ENCODE assay signal across 8 cellular contexts in the genomic region with DNA sequence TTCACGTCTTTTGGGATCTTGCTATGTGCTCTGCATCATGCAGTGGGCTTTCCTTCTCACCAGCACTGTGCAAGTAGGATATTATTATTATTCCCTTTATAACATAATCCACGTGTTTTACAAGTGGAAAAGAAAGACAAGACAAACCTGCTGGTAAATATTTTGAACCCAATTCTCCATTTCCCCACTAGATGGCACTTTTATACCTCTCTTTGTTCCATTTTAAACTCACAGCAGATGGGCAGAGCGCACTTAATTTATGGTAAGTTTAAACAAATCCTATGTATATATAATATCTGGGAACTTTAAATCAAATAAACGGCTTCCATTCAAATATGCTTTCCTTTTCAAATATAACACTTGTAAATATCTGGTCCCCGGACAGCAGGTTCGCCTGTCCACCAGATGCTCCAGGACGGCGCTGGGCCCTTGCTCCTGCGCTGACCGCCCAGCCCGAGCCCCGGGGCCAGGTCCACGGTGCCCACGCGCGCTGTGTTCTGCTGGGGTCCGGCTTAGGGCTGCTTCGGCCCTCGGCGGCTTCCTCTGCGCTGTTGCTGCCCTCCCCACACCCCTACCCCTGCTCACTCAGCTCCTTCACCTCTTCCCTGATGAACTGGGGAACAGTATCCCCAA. TPM values are rescaled to one million over a fixed set of nuclear protein-coding genes. Genes with fewer than 3 reads are reported as not detected.
DNase-seq lines count a peak whose midpoint lies in the region; ATAC-seq, FAIRE-seq and TF ChIP-seq lines count a peak whose summit lies in the region.

No MANE protein-coding gene starts in this region.

- H3K27me3 Mint-ChIP-seq in stimulated activated memory B cell treated with anti-CD40 and anti-IgM and Interleukin-4, amounts not matched to agents 10 μg/mL and 1 μg/mL and 100 μg/mL, for 72 hours = peaks cover 35% of the 10 kb centered on the region

- peaks cover 3% of the 10 kb centered on the region for H3K27me3 ChIP-seq in vagina

- in situ Hi-C loops in astrocyte of the spinal cord (cut with HindIII; ENCODE audit: low sequenced_read_pairs) = no loop called here

- peaks cover 0 to 3% of the 10 kb centered on the region in 2 donors for H3K4me1 ChIP-seq in kidney (ENCODE audit: control insufficient read depth in 1 of 2, insufficient read depth in 1 of 2, low read depth in 1 of 2, low read length in 2 of 2)
- H3K4me1 ChIP-seq in vagina = no peaks in the 10 kb centered on the region

- intact Hi-C loops in kidney (cut with DNase I) (loop anchor here (5.0 kb wide), 1 partner anchor 290 kb away; no protein-coding TSS in a partner anchor), vagina (cut with DNase I) (loop anchor here (10.0 kb wide), 1 partner anchor 288 kb away; no protein-coding TSS in a partner anchor)

- peaks cover 3% of the 10 kb centered on the region for H3K9me3 Mint-ChIP-seq in stimulated activated memory B cell treated with anti-CD40 and anti-IgM and Interleukin-4, amounts not matched to agents 10 μg/mL and 1 μg/mL and 100 μg/mL, for 72 hours

- no peak overlapping the region for H3K27ac Mint-ChIP-seq in stimulated activated memory B cell treated with anti-CD40 and anti-IgM and Interleukin-4, amounts not matched to agents 10 μg/mL and 1 μg/mL and 100 μg/mL, for 72 hours

- H3K4me3 ChIP-seq in AG09309 (ENCODE audit: control insufficient read depth, low read depth, low read length) (no peak overlapping the region), astrocyte of the spinal cord (ENCODE audit: low read depth, low read length) (no peak overlapping the region), kidney (ENCODE audit: low read length in 2 of 2) (no peak overlapping the region), vagina (no peak overlapping the region)

- no peak overlapping the region for H3K4me3 Mint-ChIP-seq in stimulated activated memory B cell treated with anti-CD40 and anti-IgM and Interleukin-4, amounts not matched to agents 10 μg/mL and 1 μg/mL and 100 μg/mL, for 72 hours

- no peaks in the 10 kb centered on the region for H3K36me3 Mint-ChIP-seq in stimulated activated memory B cell treated with anti-CD40 and anti-IgM and Interleukin-4, amounts not matched to agents 10 μg/mL and 1 μg/mL and 100 μg/mL, for 72 hours

- H3K9me3 ChIP-seq in kidney (ENCODE audit: control insufficient read depth in 1 of 2, low read length in 2 of 2) = no peaks in the 10 kb centered on the region
- H3K9me3 ChIP-seq in vagina = no peaks in the 10 kb centered on the region

- no peak for ATAC-seq in HG02870 (IDR thresholded peaks at IDR 0.05; ENCODE audit: unreplicated experiment)
- ATAC-seq in stimulated activated memory B cell treated with anti-CD40 and anti-IgM and Interleukin-4, amounts not matched to agents 10 μg/mL and 1 μg/mL and 100 μg/mL, for 72 hours = no peak

- H3K4me1 Mint-ChIP-seq in stimulated activated memory B cell treated with anti-CD40 and anti-IgM and Interleukin-4, amounts not matched to agents 10 μg/mL and 1 μg/mL and 100 μg/mL, for 72 hours = no peaks in the 10 kb centered on the region

- H3K27ac ChIP-seq in kidney (ENCODE audit: low read depth in 2 of 2, low read length in 2 of 2) = no peak overlapping the region
- H3K27ac ChIP-seq in vagina = no peak overlapping the region

- FAIRE-seq in kidney (lab: Jason Lieb, UNC) = peak; percentile 95

- H3K9ac ChIP-seq in kidney (ENCODE audit: low read length in 2 of 2) = no peak overlapping the region

- DNase-seq in AG09309 (ENCODE audit: low read depth) (peak; percentile 34), NCI-H146 (lab: John Stamatoyannopoulos, UW) (peak; percentile 2), astrocyte of the spinal cord (ENCODE audit: low read depth, low spot score) (peak; percentile 74), kidney (no peak), vagina (ENCODE audit: extremely low spot score in 2 of 2) (no peak)

- TF ChIP-seq CTCF in AG09309 (IDR thresholded peaks at IDR 0.05; ENCODE audit: control insufficient read depth, insufficient read depth, low read depth, low read length, missing control alignments) = peak; percentile 57
- TF ChIP-seq CTCF in GM12873 (IDR thresholded peaks at IDR 0.05; ENCODE audit: insufficient read depth, low read depth, low read length, missing control alignments) = peak; percentile 59
- TF ChIP-seq CTCF in astrocyte of the spinal cord (IDR thresholded peaks at IDR 0.05; ENCODE audit: low read depth, low read length) = peak; percentile 57
- peak; percentile 48 for TF ChIP-seq CTCF in kidney (IDR thresholded peaks at IDR 0.05; ENCODE audit: borderline replicate concordance, extremely low read depth, insufficient read depth)
- peak in 2 of 3 experiments; percentile 36 to 47 for TF ChIP-seq CTCF in vagina (IDR thresholded peaks at IDR 0.05)

- TF ChIP-seq POLR2A in vagina (IDR thresholded peaks at IDR 0.05) = no peak

- H3K36me3 ChIP-seq in kidney (ENCODE audit: control insufficient read depth in 1 of 2, insufficient read depth in 2 of 2, low read length in 2 of 2) (no peaks in the 10 kb centered on the region), vagina (no peaks in the 10 kb centered on the region)

RNA-seq across cellular contexts. Expression of gene F11, which starts 31.1 kb away (rescaled TPM):
- total RNA-seq in kidney (1.5 TPM), vagina (not detected)
- polyA plus RNA-seq in kidney (ENCODE audit: insufficient read depth, low read depth, low replicate concordance) = 15.7 TPM

Comparison
In these comparisons a context has a peak if more than half of its experiments do, and no peak if none do; other contexts are left out.
1. DNase-seq: peak in AG09309 (single experiment), NCI-H146 (single experiment) and astrocyte of the spinal cord (single experiment); none in kidney (single experiment) and vagina (0 of 2).
2. Peak in every context shown above with its lines, with median percentiles within 50 percentile points of each other: CTCF ChIP-seq.